In genomic region chr5:93249651-93250289, GRCh38 we compare ENCODE assay signal across 12 cellular contexts.
DNase-seq lines count a peak whose midpoint lies in the region; ATAC-seq and TF ChIP-seq lines count a peak whose summit lies in the region.
"Had no signal": no experiment of that assay in that cellular context is flagged by ENCODE, and none has a peak within 500 bp of the region (broad histone marks: within the 10 kb centered on the region; RNA-seq: fewer than 3 reads in every experiment).

No MANE protein-coding gene starts in this region.

- H3K27ac Mint-ChIP-seq in activated naive CD4-positive, alpha-beta T cell treated with anti-CD3 and anti-CD28 coated beads for 36 hours, result no peak overlapping the region
- H3K27ac Mint-ChIP-seq: naive B cell had no signal

- 65% methylated on average over 11 of the region's 11 CpGs for WGBS in liver

- no peaks in the 10 kb centered on the region for H3K27me3 Mint-ChIP-seq in activated naive CD4-positive, alpha-beta T cell treated with anti-CD3 and anti-CD28 coated beads for 36 hours (ENCODE audit: low read depth)
- H3K27me3 Mint-ChIP-seq: naive B cell had no signal

- peak overlapping the region; percentile 58 for H3K27ac ChIP-seq in brain microvascular endothelial cell
- peak overlapping the region; percentile 27 to 40 for H3K27ac ChIP-seq in liver (ENCODE audit: low read depth in 1 of 2, low read length in 2 of 2)
- H3K27ac ChIP-seq: epithelial cell of prostate had no signal

- no peak overlapping the region for H3K9ac ChIP-seq in liver (ENCODE audit: low read depth in 1 of 2, low read length in 2 of 2)

- no peak for ATAC-seq in HG02678 (IDR thresholded peaks at IDR 0.05; ENCODE audit: unreplicated experiment)
- ATAC-seq in HG02885 (IDR thresholded peaks at IDR 0.05; ENCODE audit: poor library complexity, unreplicated experiment), result no peak

- intact Hi-C loops in activated naive CD4-positive, alpha-beta T cell treated with anti-CD3 and anti-CD28 coated beads for 36 hours (cut with micrococcal nuclease), result no loop called here

- TF ChIP-seq RAD21 in liver (IDR thresholded peaks at IDR 0.05), result no peak

- no peaks in the 10 kb centered on the region for H3K4me1 ChIP-seq in liver (ENCODE audit: control insufficient read depth in 4 of 4, insufficient read depth in 4 of 4, low read length in 3 of 4)

- no peaks in the 10 kb centered on the region for H3K9me3 ChIP-seq in liver (ENCODE audit: control insufficient read depth in 4 of 4, low read length in 3 of 4)

- CTCF ChIA-PET in activated naive CD4-positive, alpha-beta T cell treated with anti-CD3 and anti-CD28 coated beads for 36 hours (lab: Charles Lee), result no interaction called here

- H3K27me3 ChIP-seq in brain microvascular endothelial cell (replicated peaks) (no peaks in the 10 kb centered on the region), liver (ENCODE audit: control insufficient read depth in 4 of 4, insufficient read depth in 4 of 4, low read length in 3 of 4) (no peaks in the 10 kb centered on the region)

- DNase-seq in NCI-H1694 treated with DMSO at 0.1 percent for 48 hours (lab: John Stamatoyannopoulos, UW), result peak; percentile 71
- DNase-seq in brain microvascular endothelial cell, result peak; percentile 60
- peak; percentile 42 for DNase-seq in superior temporal gyrus (ENCODE audit: extremely low spot score)
- DNase-seq in activated naive CD4-positive, alpha-beta T cell treated with anti-CD3 and anti-CD28 coated beads for 36 hours, result no peak
- no peak for DNase-seq in cerebellar nuclear complex (lab: John Stamatoyannopoulos, UW)
- DNase-seq: GF-D8, naive B cell, NCI-H2029 had no signal

- TF ChIP-seq CTCF in brain microvascular endothelial cell (IDR thresholded peaks at IDR 0.05; ENCODE audit: low read depth, low read length, missing control alignments) (no peak), liver (IDR thresholded peaks at IDR 0.05; ENCODE audit: low read depth, low read length, missing input control) (no peak)

- no peaks in the 10 kb centered on the region for H3K4me1 Mint-ChIP-seq in activated naive CD4-positive, alpha-beta T cell treated with anti-CD3 and anti-CD28 coated beads for 36 hours (ENCODE audit: low read depth)
- H3K4me1 Mint-ChIP-seq: naive B cell had no signal

- H3K9me3 Mint-ChIP-seq in activated naive CD4-positive, alpha-beta T cell treated with anti-CD3 and anti-CD28 coated beads for 36 hours, result no peaks in the 10 kb centered on the region

- H3K36me3 ChIP-seq in brain microvascular endothelial cell (replicated peaks) (no peaks in the 10 kb centered on the region), liver (ENCODE audit: control insufficient read depth in 4 of 4, insufficient read depth in 3 of 4, low read depth in 1 of 4, low read length in 3 of 4) (no peaks in the 10 kb centered on the region)

- H3K4me3 ChIP-seq in brain microvascular endothelial cell (ENCODE audit: low read depth, low read length) (peak overlapping the region; percentile 49), liver (ENCODE audit: low read depth in 1 of 3, low read length in 3 of 3) (no peak overlapping the region)

- in situ Hi-C loops in brain microvascular endothelial cell (cut with HindIII; ENCODE audit: low pct_ligation_motif_present, low sequenced_read_pairs), result no loop called here

- H3K36me3 Mint-ChIP-seq in activated naive CD4-positive, alpha-beta T cell treated with anti-CD3 and anti-CD28 coated beads for 36 hours (ENCODE audit: low read depth), result no peaks in the 10 kb centered on the region
- H3K36me3 Mint-ChIP-seq: naive B cell had no signal

- H3K4me3 Mint-ChIP-seq in activated naive CD4-positive, alpha-beta T cell treated with anti-CD3 and anti-CD28 coated beads for 36 hours, result no peak overlapping the region
- H3K4me3 Mint-ChIP-seq: naive B cell had no signal

TF ChIP-seq in liver, 16 proteins besides CTCF, POLR2A, EP300 and RAD21:
- TF ChIP-seq ATF3 (IDR thresholded peaks at IDR 0.05) (no peak), HNF4A (conservative IDR thresholded peaks at IDR 0.05) (no peak), ZBTB33 (IDR thresholded peaks at IDR 0.05) (no peak), GABPA (IDR thresholded peaks at IDR 0.05 in 1 of 2, conservative IDR thresholded peaks at IDR 0.05 in 1 of 2) (no peak), JUND (IDR thresholded peaks at IDR 0.05) (no peak), TAF1 (conservative IDR thresholded peaks at IDR 0.05) (no peak), SP1 (IDR thresholded peaks at IDR 0.05) (no peak), EGR1 (IDR thresholded peaks at IDR 0.05; ENCODE audit: low read depth in 2 of 2) (no peak), NR2F2 (IDR thresholded peaks at IDR 0.05) (no peak), REST (IDR thresholded peaks at IDR 0.05) (no peak), FOXA1 (IDR thresholded peaks at IDR 0.05) (no peak), YY1 (IDR thresholded peaks at IDR 0.05) (no peak), RXRA (IDR thresholded peaks at IDR 0.05) (no peak), MAX (IDR thresholded peaks at IDR 0.05) (no peak), HNF4G (IDR thresholded peaks at IDR 0.05) (no peak), FOXA2 (IDR thresholded peaks at IDR 0.05) (no peak)

Comparison
In these comparisons a context has a peak if more than half of its experiments do, and no peak if none do; other contexts are left out.
1. DNase-seq: peak in NCI-H1694 treated with DMSO at 0.1 percent for 48 hours (single experiment), brain microvascular endothelial cell (single experiment) and superior temporal gyrus (single experiment); none in activated naive CD4-positive, alpha-beta T cell treated with anti-CD3 and anti-CD28 coated beads for 36 hours (single experiment) and cerebellar nuclear complex (0 of 2).